20 cellular contexts compared by ENCODE assay signal in genomic region chr1:227255086-227255732, GRCh38.
"Had no signal": no experiment of that assay in that cellular context is flagged by ENCODE, and none has a peak within 500 bp of the region (broad histone marks: within the 10 kb centered on the region; RNA-seq: fewer than 3 reads in every experiment).

No MANE protein-coding gene starts in this region.

- H3K36me3 ChIP-seq: esophagus squamous epithelium, lower lobe of right lung, neutrophil, thoracic aorta, upper lobe of left lung had no signal

- H3K4me3 ChIP-seq: esophagus squamous epithelium, lower lobe of right lung, thoracic aorta, upper lobe of left lung had no signal

- H3K9ac ChIP-seq: parathyroid adenoma had no signal

- H3K27ac Mint-ChIP-seq: activated T-cell treated with anti-CD3 and anti-CD28 coated beads, Interleukin-2, amount 50 U/mL, for 72 hours; natural killer cell; stimulated activated memory B cell treated with anti-CD40 and anti-IgM and Interleukin-4, amounts not matched to agents 10 μg/mL and 1 μg/mL and 100 μg/mL, for 72 hours had no signal

- H3K4me3 Mint-ChIP-seq: activated T-cell treated with anti-CD3 and anti-CD28 coated beads, Interleukin-2, amount 50 U/mL, for 72 hours; natural killer cell; stimulated activated memory B cell treated with anti-CD40 and anti-IgM and Interleukin-4, amounts not matched to agents 10 μg/mL and 1 μg/mL and 100 μg/mL, for 72 hours had no signal

- DNase-seq: activated CD4-positive, alpha-beta T cell treated with anti-CD3 and anti-CD28 coated beads, Interleukin-2, amount 50 U/mL, for 4 hours; activated effector memory CD4-positive, alpha-beta T cell treated with anti-CD3 and anti-CD28 coated beads, Interleukin-2, amount 50 U/mL, for 16 hours; activated naive CD4-positive, alpha-beta T cell treated with anti-CD3 and anti-CD28 coated beads, Interleukin-2, amount 50 U/mL, for 16 hours; activated T-cell treated with anti-CD3 and anti-CD28 coated beads, Interleukin-2, amount 50 U/mL, for 72 hours; effector CD4-positive, alpha-beta T cell; esophagus squamous epithelium; left cardiac atrium; lower lobe of right lung; natural killer cell; stimulated activated CD4-positive, alpha-beta T cell treated with anti-CD3 and anti-CD28 coated beads, Interleukin-4, amount 100 ng/mL, for 4 hours; T-helper 9 cell; upper lobe of left lung had no signal

- H3K36me3 Mint-ChIP-seq: natural killer cell; stimulated activated memory B cell treated with anti-CD40 and anti-IgM and Interleukin-4, amounts not matched to agents 10 μg/mL and 1 μg/mL and 100 μg/mL, for 72 hours had no signal

- H3K27me3 ChIP-seq: esophagus squamous epithelium, neutrophil, upper lobe of left lung had no signal

- H3K9me3 Mint-ChIP-seq: activated T-cell treated with anti-CD3 and anti-CD28 coated beads, Interleukin-2, amount 50 U/mL, for 72 hours; natural killer cell; stimulated activated memory B cell treated with anti-CD40 and anti-IgM and Interleukin-4, amounts not matched to agents 10 μg/mL and 1 μg/mL and 100 μg/mL, for 72 hours had no signal

- H3K4me1 ChIP-seq: esophagus squamous epithelium, lower lobe of right lung, parathyroid adenoma, upper lobe of left lung had no signal

- H3K9me3 ChIP-seq: esophagus squamous epithelium, lower lobe of right lung, neutrophil, thoracic aorta, upper lobe of left lung had no signal

- ATAC-seq: activated T-cell treated with anti-CD3 and anti-CD28 coated beads, Interleukin-2, amount 50 U/mL, for 72 hours; left cardiac atrium; lower lobe of right lung; natural killer cell; sciatic nerve; stimulated activated memory B cell treated with anti-CD40 and anti-IgM and Interleukin-4, amounts not matched to agents 10 μg/mL and 1 μg/mL and 100 μg/mL, for 72 hours had no signal

- H3K4me1 Mint-ChIP-seq: natural killer cell; stimulated activated memory B cell treated with anti-CD40 and anti-IgM and Interleukin-4, amounts not matched to agents 10 μg/mL and 1 μg/mL and 100 μg/mL, for 72 hours had no signal

- FAIRE-seq: astrocyte, bronchial epithelial cell, islet of Langerhans had no signal
